8 cellular contexts compared by ENCODE assay signal in genomic region chr2:218367415-218368149, GRCh38. TPM values are rescaled to one million over a fixed set of nuclear protein-coding genes. Genes with fewer than 3 reads are reported as not detected.
A peak's percentile ranks its signal among the peaks of the same experiment; 100 is the strongest.
DNase-seq lines count a peak whose midpoint lies in the region; ATAC-seq and TF ChIP-seq lines count a peak whose summit lies in the region.

No MANE protein-coding gene starts in this region.

- no peak for TF ChIP-seq EP300 in Ishikawa (IDR thresholded peaks at IDR 0.05; ENCODE audit: borderline replicate concordance)

- WGBS in lung, 2 donors, result 2 to 5% methylated on average over 46 to 60 of the region's 60 CpGs

- TF ChIP-seq CTCF in lung (IDR thresholded peaks at IDR 0.05; ENCODE audit: control extremely low read depth, extremely low read depth), result no peak

- peak overlapping the region; percentile 85 for H3K27ac Mint-ChIP-seq in activated CD4-positive, alpha-beta T cell treated with anti-CD3 and anti-CD28 coated beads, Interleukin-2, amount 10 ng/mL, durations not matched to agents 7 days and 5 days
- H3K27ac Mint-ChIP-seq in dendritic cell treated with granulocyte-macrophage colony-stimulating factor and Interleukin-4, amounts not matched to agents 40 ng/mL and 50 ng/mL, for 4 days, result peak overlapping the region; percentile 98

- H3K4me1 ChIP-seq in lung (ENCODE audit: control insufficient read depth in 2 of 2, insufficient read depth in 2 of 2, low read length in 2 of 2), result peaks cover 0 to 10% of the 10 kb centered on the region in 2 donors

- no peaks in the 10 kb centered on the region for H3K9me3 ChIP-seq in lung (ENCODE audit: control insufficient read depth in 2 of 2, insufficient read depth in 1 of 2, low read length in 1 of 2)

- H3K9me3 Mint-ChIP-seq in activated CD4-positive, alpha-beta T cell treated with anti-CD3 and anti-CD28 coated beads, Interleukin-2, amount 10 ng/mL, durations not matched to agents 7 days and 5 days, result no peaks in the 10 kb centered on the region
- no peaks in the 10 kb centered on the region for H3K9me3 Mint-ChIP-seq in dendritic cell treated with granulocyte-macrophage colony-stimulating factor and Interleukin-4, amounts not matched to agents 40 ng/mL and 50 ng/mL, for 4 days

- H3K27me3 Mint-ChIP-seq in activated CD4-positive, alpha-beta T cell treated with anti-CD3 and anti-CD28 coated beads, Interleukin-2, amount 10 ng/mL, durations not matched to agents 7 days and 5 days, result peaks cover 14% of the 10 kb centered on the region
- H3K27me3 Mint-ChIP-seq in dendritic cell treated with granulocyte-macrophage colony-stimulating factor and Interleukin-4, amounts not matched to agents 40 ng/mL and 50 ng/mL, for 4 days, result no peaks in the 10 kb centered on the region

- intact Hi-C loops in dendritic cell treated with granulocyte-macrophage colony-stimulating factor and Interleukin-4, amounts not matched to agents 40 ng/mL and 50 ng/mL, for 4 days (cut with micrococcal nuclease), result loop anchor here (5.0 kb wide), 1 partner anchor 75 kb away; the partner anchor contains the start of gene TMBIM1

- H3K36me3 Mint-ChIP-seq in activated CD4-positive, alpha-beta T cell treated with anti-CD3 and anti-CD28 coated beads, Interleukin-2, amount 10 ng/mL, durations not matched to agents 7 days and 5 days (ENCODE audit: low read depth), result peaks cover 4% of the 10 kb centered on the region
- no peaks in the 10 kb centered on the region for H3K36me3 Mint-ChIP-seq in dendritic cell treated with granulocyte-macrophage colony-stimulating factor and Interleukin-4, amounts not matched to agents 40 ng/mL and 50 ng/mL, for 4 days (ENCODE audit: low read depth)

- ATAC-seq in GM21515 (IDR thresholded peaks at IDR 0.05; ENCODE audit: unreplicated experiment) (peak; percentile 96), lung (ENCODE audit: insufficient read depth, low FRiP score) (peak; percentile 90)

- POLR2A ChIA-PET in activated CD4-positive, alpha-beta T cell treated with anti-CD3 and anti-CD28 coated beads, Interleukin-2, amount 10 ng/mL, durations not matched to agents 7 days and 5 days (lab: Charles Lee), result no interaction called here

- H3K4me3 ChIP-seq in lung, result peak overlapping the region; percentile 42

- no peaks in the 10 kb centered on the region for H3K27me3 ChIP-seq in lung (ENCODE audit: control insufficient read depth, insufficient read depth)

- peak overlapping the region; percentile 68 for H3K4me3 Mint-ChIP-seq in activated CD4-positive, alpha-beta T cell treated with anti-CD3 and anti-CD28 coated beads, Interleukin-2, amount 10 ng/mL, durations not matched to agents 7 days and 5 days
- H3K4me3 Mint-ChIP-seq in dendritic cell treated with granulocyte-macrophage colony-stimulating factor and Interleukin-4, amounts not matched to agents 40 ng/mL and 50 ng/mL, for 4 days, result peak overlapping the region; percentile 80

- H3K36me3 ChIP-seq in lung (ENCODE audit: control insufficient read depth in 2 of 2, insufficient read depth in 2 of 2, low read length in 2 of 2), result no peaks in the 10 kb centered on the region

- TF ChIP-seq RAD21 in Ishikawa (IDR thresholded peaks at IDR 0.05; ENCODE audit: low read depth), result no peak; the same call in 1 of the 2 replicates

- CTCF ChIA-PET in activated CD4-positive, alpha-beta T cell treated with anti-CD3 and anti-CD28 coated beads, Interleukin-2, amount 10 ng/mL, durations not matched to agents 7 days and 5 days (lab: Charles Lee), result interaction anchor here (1.0 to 1.1 kb wide), 2 partner anchors 11 to 66 kb away, joined by 3 to 8 read pairs; partner anchors contain the start of gene CATIP

- H3K4me1 Mint-ChIP-seq in activated CD4-positive, alpha-beta T cell treated with anti-CD3 and anti-CD28 coated beads, Interleukin-2, amount 10 ng/mL, durations not matched to agents 7 days and 5 days, result peaks cover 39% of the 10 kb centered on the region
- H3K4me1 Mint-ChIP-seq in dendritic cell treated with granulocyte-macrophage colony-stimulating factor and Interleukin-4, amounts not matched to agents 40 ng/mL and 50 ng/mL, for 4 days (ENCODE audit: low read depth), result peaks cover 80% of the 10 kb centered on the region

- peak overlapping the region; percentile 90 to 97 for H3K27ac ChIP-seq in lung (ENCODE audit: low read depth in 1 of 2, low read length in 1 of 2)

- peak; percentile 31 for DNase-seq in COLO668 (lab: John Stamatoyannopoulos, UW; ENCODE audit: unreplicated experiment)
- peak; percentile 70 for DNase-seq in activated CD4-positive, alpha-beta T cell treated with anti-CD3 and anti-CD28 coated beads, Interleukin-2, amount 10 ng/mL, durations not matched to agents 7 days and 5 days
- DNase-seq in lung (ENCODE audit: low spot score), result peak; percentile 91
- peak; percentile 32 to 46 (median 42) for DNase-seq in stimulated activated CD4-positive, alpha-beta T cell treated with anti-CD3 and anti-CD28 coated beads, TNF-alpha, amount 100 ng/mL, for 4 hours (ENCODE audit: low read depth in 3 of 3)
- DNase-seq in cerebellar nuclear complex (lab: John Stamatoyannopoulos, UW), result no peak

TF ChIP-seq in Ishikawa, 13 proteins besides CTCF, POLR2A, EP300 and RAD21:
- TF ChIP-seq TEAD4 (IDR thresholded peaks at IDR 0.05) (no peak), FOXM1 (IDR thresholded peaks at IDR 0.05; ENCODE audit: borderline replicate concordance, low read depth) (no peak), REST (IDR thresholded peaks at IDR 0.05; ENCODE audit: low read depth) (no peak), TAF1 (IDR thresholded peaks at IDR 0.05; ENCODE audit: low read depth) (peak; percentile 76), ZBTB7A (IDR thresholded peaks at IDR 0.05; ENCODE audit: low read depth) (peak; percentile 89), MAX (IDR thresholded peaks at IDR 0.05) (peak; percentile 85), EGR1 (IDR thresholded peaks at IDR 0.05) (peak; percentile 40; the same call in 1 of the 2 replicates), TCF12 (IDR thresholded peaks at IDR 0.05; ENCODE audit: low read depth) (peak; percentile 37; the same call in 1 of the 2 replicates), CEBPB (IDR thresholded peaks at IDR 0.05) (no peak), NFIC (IDR thresholded peaks at IDR 0.05) (0 out of 2 replicates have a peak, but pooled peaks have one; percentile 12), USF1 (IDR thresholded peaks at IDR 0.05) (peak; percentile 16; the same call in 1 of the 2 replicates), CREB1 (IDR thresholded peaks at IDR 0.05; ENCODE audit: low read depth) (no peak; the same call in 1 of the 2 replicates), YY1 (IDR thresholded peaks at IDR 0.05; ENCODE audit: low read depth) (0 out of 2 replicates have a peak, but pooled peaks have one; percentile 18)

RNA-seq across cellular contexts. Expression of gene CATIP, which starts 10.9 kb away (rescaled TPM):
- total RNA-seq in activated CD4-positive, alpha-beta T cell treated with anti-CD3 and anti-CD28 coated beads, Interleukin-2, amount 10 ng/mL, durations not matched to agents 7 days and 5 days, result not detected
- 10 to 100 TPM in 1 of 2 donors, 1 to 10 TPM in 1; 5.6 to 12.8 TPM for total RNA-seq in lung
- polyA plus RNA-seq in lung, result 1 to 10 TPM; 5.6 to 6.3 TPM

RNA-seq across cellular contexts. Expression of gene SLC11A1, which starts 14.5 kb away (rescaled TPM):
- under 1 TPM; 0.17 TPM for total RNA-seq in activated CD4-positive, alpha-beta T cell treated with anti-CD3 and anti-CD28 coated beads, Interleukin-2, amount 10 ng/mL, durations not matched to agents 7 days and 5 days
- 100 to 1,000 TPM in 1 of 2 donors, 10 to 100 TPM in 1; 57.6 to 262 TPM for total RNA-seq in lung
- 100 to 1,000 TPM; 206 to 359 TPM for polyA plus RNA-seq in lung

RNA-seq across cellular contexts. Expression of gene CTDSP1, which starts 32.1 kb away (rescaled TPM):
- total RNA-seq in activated CD4-positive, alpha-beta T cell treated with anti-CD3 and anti-CD28 coated beads, Interleukin-2, amount 10 ng/mL, durations not matched to agents 7 days and 5 days, result 100 to 1,000 TPM; 186 to 208 TPM
- 100 to 1,000 TPM; 155 to 183 TPM for total RNA-seq in lung
- 100 to 1,000 TPM; 113 to 123 TPM for polyA plus RNA-seq in lung

RNA-seq across cellular contexts. Expression of gene VIL1, which starts 51.3 kb away (rescaled TPM):
- total RNA-seq in activated CD4-positive, alpha-beta T cell treated with anti-CD3 and anti-CD28 coated beads, Interleukin-2, amount 10 ng/mL, durations not matched to agents 7 days and 5 days, result under 1 TPM in 1 of 2 experiments, not detected in 1; 0.17 TPM
- total RNA-seq in lung, result under 1 TPM; 0.21 to 0.77 TPM
- polyA plus RNA-seq in lung, result under 1 TPM; 0.06 to 0.09 TPM

Comparison
In these comparisons a context has a peak if more than half of its experiments do, and no peak if none do; other contexts are left out.
1. DNase-seq: peak in COLO668 (single experiment), activated CD4-positive, alpha-beta T cell treated with anti-CD3 and anti-CD28 coated beads, Interleukin-2, amount 10 ng/mL, durations not matched to agents 7 days and 5 days (single experiment), lung (single experiment) and stimulated activated CD4-positive, alpha-beta T cell treated with anti-CD3 and anti-CD28 coated beads, TNF-alpha, amount 100 ng/mL, for 4 hours (3 of 3); none in cerebellar nuclear complex (0 of 2).
2. RNA of gene CATIP, which starts 10.9 kb away (total RNA-seq): 5.6 to 12.8 TPM in lung; not detected in activated CD4-positive, alpha-beta T cell treated with anti-CD3 and anti-CD28 coated beads, Interleukin-2, amount 10 ng/mL, durations not matched to agents 7 days and 5 days; every median in the first group is over 4 times any median in the second.
3. RNA of gene SLC11A1, which starts 14.5 kb away (total RNA-seq): 57.6 to 262 TPM in lung; 0.17 TPM in activated CD4-positive, alpha-beta T cell treated with anti-CD3 and anti-CD28 coated beads, Interleukin-2, amount 10 ng/mL, durations not matched to agents 7 days and 5 days; every median in the first group is over 10 times any median in the second.